In genomic region chr19:47063874-47064273, GRCh38 we compare ENCODE assay signal across 21 cellular contexts. TPM values are rescaled to one million over a fixed set of nuclear protein-coding genes. Genes with fewer than 3 reads are reported as not detected.
"Had no signal": no experiment of that assay in that cellular context is flagged by ENCODE, and none has a peak within 500 bp of the region (broad histone marks: within the 10 kb centered on the region; RNA-seq: fewer than 3 reads in every experiment).

No MANE protein-coding gene starts in this region.

- H3K4me1 ChIP-seq: suprapubic skin had no signal

- H3K27me3 ChIP-seq: suprapubic skin, tibial nerve had no signal

- H3K4me1 Mint-ChIP-seq: brain; memory B cell; stimulated activated naive CD8-positive, alpha-beta T cell treated with anti-CD3 and anti-CD28 coated beads, Interleukin-15, amount 100 ng/mL, for 72 hours; T-cell had no signal

- H3K27ac Mint-ChIP-seq: activated T-helper 17 cell treated with anti-CD3 and anti-CD28 coated beads, Interleukin-2, amount 50 U/mL, for 72 hours; dendritic cell treated with granulocyte-macrophage colony-stimulating factor and Interleukin-4, amounts not matched to agents 40 ng/mL and 50 ng/mL, for 4 days; memory B cell; natural killer cell treated with Interleukin-12 subunit alpha and Interleukin-12 subunit beta and Interleukin-15 and Interleukin-18, amount 100 ng/mL, for 72 hours; T-cell; T-helper 2 cell treated with Interferon-gamma antibody and Interleukin-4, amounts not matched to agents 5 μg/mL and 100 μg/mL, for 36 hours had no signal

- H3K36me3 Mint-ChIP-seq: activated naive CD4-positive, alpha-beta T cell treated with anti-CD3 and anti-CD28 coated beads, Interleukin-2, amount 50 U/mL, for 72 hours; natural killer cell treated with Interleukin-12 subunit alpha and Interleukin-12 subunit beta and Interleukin-15 and Interleukin-18, amount 100 ng/mL, for 72 hours; T-cell had no signal

- H3K27me3 Mint-ChIP-seq: activated T-helper 17 cell treated with anti-CD3 and anti-CD28 coated beads, Interleukin-2, amount 50 U/mL, for 72 hours; brain; dendritic cell treated with granulocyte-macrophage colony-stimulating factor and Interleukin-4, amounts not matched to agents 40 ng/mL and 50 ng/mL, for 4 days; memory B cell; natural killer cell treated with Interleukin-12 subunit alpha and Interleukin-12 subunit beta and Interleukin-15 and Interleukin-18, amount 100 ng/mL, for 72 hours; stimulated activated naive CD8-positive, alpha-beta T cell treated with anti-CD3 and anti-CD28 coated beads, Interleukin-15, amount 100 ng/mL, for 72 hours; T-cell had no signal

- H3K9me3 ChIP-seq: suprapubic skin, tibial nerve had no signal

- H3K4me3 ChIP-seq: suprapubic skin, tibial nerve had no signal

- DNase-seq: activated CD4-positive, alpha-beta T cell treated with anti-CD3 and anti-CD28 coated beads for 1 hour; activated T-cell treated with anti-CD3 and anti-CD28 coated beads, Interleukin-2, amount 50 U/mL, for 1 hour; aorta; effector CD4-positive, alpha-beta T cell; foreskin melanocyte; hippocampal formation; nucleus accumbens; stimulated activated CD4-positive, alpha-beta T cell treated with anti-CD3 and anti-CD28 coated beads, Interleukin-4, amount 100 ng/mL, for 4 hours; stimulated activated naive CD8-positive, alpha-beta T cell treated with anti-CD3 and anti-CD28 coated beads, Interleukin-15, amount 100 ng/mL, for 72 hours; T-cell had no signal

- H3K27ac ChIP-seq: suprapubic skin, VCaP had no signal

- ATAC-seq: activated naive CD4-positive, alpha-beta T cell treated with anti-CD3 and anti-CD28 coated beads, Interleukin-2, amount 50 U/mL, for 72 hours; activated T-helper 17 cell treated with anti-CD3 and anti-CD28 coated beads, Interleukin-2, amount 50 U/mL, for 72 hours; natural killer cell treated with Interleukin-12 subunit alpha and Interleukin-12 subunit beta and Interleukin-15 and Interleukin-18, amount 100 ng/mL, for 72 hours; stimulated activated naive CD8-positive, alpha-beta T cell treated with anti-CD3 and anti-CD28 coated beads, Interleukin-15, amount 100 ng/mL, for 72 hours; T-cell had no signal

- H3K4me3 Mint-ChIP-seq: activated T-helper 17 cell treated with anti-CD3 and anti-CD28 coated beads, Interleukin-2, amount 50 U/mL, for 72 hours; brain; dendritic cell treated with granulocyte-macrophage colony-stimulating factor and Interleukin-4, amounts not matched to agents 40 ng/mL and 50 ng/mL, for 4 days; memory B cell; natural killer cell treated with Interleukin-12 subunit alpha and Interleukin-12 subunit beta and Interleukin-15 and Interleukin-18, amount 100 ng/mL, for 72 hours; stimulated activated naive CD8-positive, alpha-beta T cell treated with anti-CD3 and anti-CD28 coated beads, Interleukin-15, amount 100 ng/mL, for 72 hours; T-cell; T-helper 2 cell treated with Interferon-gamma antibody and Interleukin-4, amounts not matched to agents 5 μg/mL and 100 μg/mL, for 36 hours had no signal

- H3K9me3 Mint-ChIP-seq: activated naive CD4-positive, alpha-beta T cell treated with anti-CD3 and anti-CD28 coated beads, Interleukin-2, amount 50 U/mL, for 72 hours; activated T-helper 17 cell treated with anti-CD3 and anti-CD28 coated beads, Interleukin-2, amount 50 U/mL, for 72 hours; brain; dendritic cell treated with granulocyte-macrophage colony-stimulating factor and Interleukin-4, amounts not matched to agents 40 ng/mL and 50 ng/mL, for 4 days; memory B cell; natural killer cell treated with Interleukin-12 subunit alpha and Interleukin-12 subunit beta and Interleukin-15 and Interleukin-18, amount 100 ng/mL, for 72 hours; stimulated activated naive CD8-positive, alpha-beta T cell treated with anti-CD3 and anti-CD28 coated beads, Interleukin-15, amount 100 ng/mL, for 72 hours; T-cell; T-helper 2 cell treated with Interferon-gamma antibody and Interleukin-4, amounts not matched to agents 5 μg/mL and 100 μg/mL, for 36 hours had no signal

RNA-seq across cellular contexts. Expression of gene NPAS1, which starts 44.2 kb away (rescaled TPM):
- total RNA-seq: liver; natural killer cell treated with Interleukin-12 subunit alpha and Interleukin-12 subunit beta and Interleukin-15 and Interleukin-18, amount 100 ng/mL, for 72 hours had no signal
